In the genomic region with DNA sequence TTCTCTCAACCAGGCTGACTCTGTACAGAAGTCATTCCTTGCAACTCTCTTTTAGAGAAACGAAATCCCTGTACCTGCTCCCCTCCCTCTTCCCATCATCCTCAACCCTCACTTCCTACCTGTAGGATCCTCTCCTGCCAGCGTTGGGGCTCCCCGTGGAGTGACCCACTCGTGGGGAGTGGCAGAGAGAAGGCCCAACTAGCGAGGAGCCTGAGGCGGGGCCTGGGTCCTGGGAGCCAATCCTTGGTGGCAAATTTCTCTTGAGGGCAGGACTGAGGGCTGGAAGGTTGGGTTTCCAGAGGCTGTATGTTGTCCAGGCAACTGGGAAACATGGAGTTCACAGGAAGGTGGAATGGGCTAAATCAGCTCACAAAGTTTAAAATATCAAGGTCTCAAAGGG, we compare ENCODE assay signal across 10 cellular contexts. TPM values are rescaled to one million over a fixed set of nuclear protein-coding genes. Genes with fewer than 3 reads are reported as not detected.
DNase-seq lines count a peak whose midpoint lies in the region; ATAC-seq and TF ChIP-seq lines count a peak whose summit lies in the region.
"Had no signal": no experiment of that assay in that cellular context is flagged by ENCODE, and none has a peak within 500 bp of the region (broad histone marks: within the 10 kb centered on the region; RNA-seq: fewer than 3 reads in every experiment).

No MANE protein-coding gene starts in this region.

- H3K27me3 ChIP-seq in colonic mucosa (no peaks in the 10 kb centered on the region), lung (ENCODE audit: control insufficient read depth, insufficient read depth) (no peaks in the 10 kb centered on the region)

- H3K4me1 ChIP-seq in ES-I3 (ENCODE audit: insufficient read depth, low read length) (peaks cover 3% of the 10 kb centered on the region; the same call in 1 of the 2 replicates), colonic mucosa (no peaks in the 10 kb centered on the region), lung (ENCODE audit: control insufficient read depth in 2 of 2, insufficient read depth in 2 of 2, low read length in 2 of 2) (peaks cover 0 to 2% of the 10 kb centered on the region in 2 donors)

- no peaks in the 10 kb centered on the region for H3K36me3 Mint-ChIP-seq in activated naive CD4-positive, alpha-beta T cell treated with anti-CD3 and anti-CD28 coated beads, Interleukin-2, amount 50 U/mL, for 72 hours

- intact Hi-C loops in colonic mucosa (cut with DNase I), result no loop called here

- H3K9ac ChIP-seq in ES-I3 (ENCODE audit: low read depth, low read length), result peak overlapping the region; percentile 14; the same call in 1 of the 2 replicates
- no peak overlapping the region for H3K9ac ChIP-seq in colonic mucosa (ENCODE audit: low read depth in 2 of 2, low read length in 2 of 2)

- H3K9me3 ChIP-seq in ES-I3 (ENCODE audit: control insufficient read depth, insufficient read depth, low read length), result no peaks in the 10 kb centered on the region
- H3K9me3 ChIP-seq in colonic mucosa, result no peaks in the 10 kb centered on the region
- no peaks in the 10 kb centered on the region for H3K9me3 ChIP-seq in lung (ENCODE audit: control insufficient read depth in 2 of 2, insufficient read depth in 1 of 2, low read length in 1 of 2)

- H3K4me3 ChIP-seq in colonic mucosa (no peak overlapping the region), lung (no peak overlapping the region)

- DNase-seq in NCI-H226, result peak; percentile 76
- peak; percentile 61 for DNase-seq in colonic mucosa
- peak; percentile 68 for DNase-seq in lung (ENCODE audit: low spot score)
- DNase-seq in activated naive CD4-positive, alpha-beta T cell treated with anti-CD3 and anti-CD28 coated beads, Interleukin-2, amount 50 U/mL, for 72 hours (ENCODE audit: low spot score in 2 of 2), result no peak
- no peak for DNase-seq in GM13977 (ENCODE audit: low spot score)
- no peak for DNase-seq in activated CD4-positive, alpha-beta T cell treated with anti-CD3 and anti-CD28 coated beads, Interleukin-2, amount 50 U/mL, for 1 hour
- DNase-seq: KG1 had no signal

- ATAC-seq in lung (ENCODE audit: insufficient read depth, low FRiP score), result peak; percentile 80
- no peak for ATAC-seq in HG02938 (IDR thresholded peaks at IDR 0.05; ENCODE audit: unreplicated experiment)
- no peak for ATAC-seq in activated naive CD4-positive, alpha-beta T cell treated with anti-CD3 and anti-CD28 coated beads, Interleukin-2, amount 50 U/mL, for 72 hours

- 39 to 44% methylated on average over 6 of the region's 6 CpGs for WGBS in lung, 2 donors

- in situ Hi-C loops in GM13977 (cut with MboI; ENCODE audit: low pct_unique_long_range_greater_than_20kb, low sequenced_read_pairs, unreplicated experiment), result no loop called here

- no peak overlapping the region for H3K27ac ChIP-seq in colonic mucosa
- H3K27ac ChIP-seq in lung (ENCODE audit: low read depth in 1 of 2, low read length in 1 of 2), result no peak overlapping the region

- no peak overlapping the region for H3K27ac Mint-ChIP-seq in activated naive CD4-positive, alpha-beta T cell treated with anti-CD3 and anti-CD28 coated beads, Interleukin-2, amount 50 U/mL, for 72 hours

- no peak for TF ChIP-seq CTCF in colonic mucosa (IDR thresholded peaks at IDR 0.05)
- TF ChIP-seq CTCF in lung (IDR thresholded peaks at IDR 0.05; ENCODE audit: control extremely low read depth, extremely low read depth), result no peak
- no peak for TF ChIP-seq CTCF in GM13977 (IDR thresholded peaks at IDR 0.05; ENCODE audit: extremely low read depth, insufficient read depth, missing control alignments)

- H3K9me3 Mint-ChIP-seq in activated naive CD4-positive, alpha-beta T cell treated with anti-CD3 and anti-CD28 coated beads, Interleukin-2, amount 50 U/mL, for 72 hours, result no peaks in the 10 kb centered on the region

- H3K36me3 ChIP-seq in ES-I3 (ENCODE audit: insufficient read depth, low read length), result no peaks in the 10 kb centered on the region
- H3K36me3 ChIP-seq in colonic mucosa, result no peaks in the 10 kb centered on the region
- no peaks in the 10 kb centered on the region for H3K36me3 ChIP-seq in lung (ENCODE audit: control insufficient read depth in 2 of 2, insufficient read depth in 2 of 2, low read length in 2 of 2)

RNA-seq across cellular contexts. Expression of gene NHERF4, which starts 10.4 kb away (rescaled TPM):
- total RNA-seq in colonic mucosa (10 to 100 TPM; 52.3 to 72.7 TPM), lung (under 1 TPM in 1 of 2 donors, not detected in 1; 0.37 TPM)
- under 1 TPM in 1 of 2 donors, not detected in 1; 0.96 TPM for polyA plus RNA-seq in lung
- under 1 TPM; 0.23 to 0.30 TPM for total RNA-seq in activated naive CD4-positive, alpha-beta T cell treated with anti-CD3 and anti-CD28 coated beads, Interleukin-2, amount 50 U/mL, for 72 hours
- total RNA-seq: mononuclear cell had no signal

RNA-seq across cellular contexts. Expression of gene CBL, which starts 10.5 kb away (rescaled TPM):
- total RNA-seq in colonic mucosa, result 10 to 100 TPM; 10.8 to 16.4 TPM
- 10 to 100 TPM; 21.8 to 25.1 TPM for total RNA-seq in lung
- polyA plus RNA-seq in lung, result 10 to 100 TPM in 1 of 2 donors, 1 to 10 TPM in 1; 8.7 to 10.3 TPM
- 10 to 100 TPM; 32.3 to 50.0 TPM for total RNA-seq in activated naive CD4-positive, alpha-beta T cell treated with anti-CD3 and anti-CD28 coated beads, Interleukin-2, amount 50 U/mL, for 72 hours

RNA-seq across cellular contexts. Expression of gene NLRX1, which starts 27.2 kb away (rescaled TPM):
- 10 to 100 TPM; 16.5 to 17.1 TPM for total RNA-seq in colonic mucosa
- 10 to 100 TPM; 12.5 to 22.6 TPM for total RNA-seq in lung
- 10 to 100 TPM in 1 of 2 donors, 1 to 10 TPM in 1; 5.1 to 10.7 TPM for polyA plus RNA-seq in lung
- 10 to 100 TPM; 13.5 to 21.8 TPM for total RNA-seq in activated naive CD4-positive, alpha-beta T cell treated with anti-CD3 and anti-CD28 coated beads, Interleukin-2, amount 50 U/mL, for 72 hours

RNA-seq across cellular contexts. Expression of gene ABCG4, which starts 46.8 kb away (rescaled TPM):
- total RNA-seq in colonic mucosa (under 1 TPM; 0.05 to 0.22 TPM), lung (under 1 TPM in 1 of 2 donors, not detected in 1; 0.28 TPM)
- under 1 TPM; 0.03 to 0.10 TPM for polyA plus RNA-seq in lung
- under 1 TPM; 0.12 to 0.25 TPM for total RNA-seq in activated naive CD4-positive, alpha-beta T cell treated with anti-CD3 and anti-CD28 coated beads, Interleukin-2, amount 50 U/mL, for 72 hours

Comparison
In these comparisons a context has a peak if more than half of its experiments do, and no peak if none do; other contexts are left out.
1. DNase-seq: peak in NCI-H226 (single experiment), colonic mucosa (single experiment) and lung (single experiment); none in activated naive CD4-positive, alpha-beta T cell treated with anti-CD3 and anti-CD28 coated beads, Interleukin-2, amount 50 U/mL, for 72 hours (0 of 2), GM13977 (single experiment) and activated CD4-positive, alpha-beta T cell treated with anti-CD3 and anti-CD28 coated beads, Interleukin-2, amount 50 U/mL, for 1 hour (single experiment).
2. RNA of gene NHERF4, which starts 10.4 kb away (total RNA-seq): 52.3 to 72.7 TPM in colonic mucosa; 0.37 TPM in lung and 0.23 to 0.30 TPM in activated naive CD4-positive, alpha-beta T cell treated with anti-CD3 and anti-CD28 coated beads, Interleukin-2, amount 50 U/mL, for 72 hours; every median in the first group is over 10 times any median in the second.